22 cellular contexts compared by ENCODE assay signal in the genomic region with DNA sequence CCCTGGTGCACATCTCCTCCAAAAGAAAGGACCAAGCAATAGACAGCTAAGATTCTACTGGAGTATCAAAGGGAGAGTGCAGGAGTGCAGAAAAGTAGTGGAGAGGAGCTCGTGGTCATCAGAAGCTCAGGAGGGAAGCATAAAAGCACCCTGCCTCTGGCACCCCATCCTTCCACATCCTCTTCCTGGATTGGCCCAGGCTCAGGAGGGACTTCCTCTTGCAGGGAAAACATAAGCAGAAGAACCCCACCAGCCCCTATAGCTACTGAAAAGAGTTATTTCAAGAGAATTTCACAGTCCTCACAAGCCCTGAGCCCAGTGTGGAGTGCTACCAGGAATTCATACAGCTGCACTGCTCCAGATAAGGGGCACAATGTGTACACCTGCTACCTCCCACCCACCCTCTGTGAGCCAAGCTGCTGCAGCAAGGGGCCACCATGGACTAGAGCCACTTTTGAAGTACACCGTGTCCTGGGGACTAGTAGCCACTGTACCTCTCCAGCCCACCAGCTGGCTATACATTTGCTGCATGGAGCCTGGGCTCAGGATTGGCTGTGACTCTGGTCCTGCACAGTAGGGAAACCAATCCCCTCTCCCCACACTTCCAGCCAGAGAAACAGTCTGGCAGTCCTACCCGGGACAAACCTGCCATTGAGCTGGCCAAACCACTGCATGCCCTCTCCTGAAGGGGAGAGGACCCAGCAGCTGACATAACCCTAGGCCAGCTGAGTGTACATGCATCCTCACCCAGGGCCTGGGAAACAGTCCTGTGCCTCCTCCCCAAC. TPM values are rescaled to one million over a fixed set of nuclear protein-coding genes. Genes with fewer than 3 reads are reported as not detected.
DNase-seq lines count a peak whose midpoint lies in the region; ATAC-seq and TF ChIP-seq lines count a peak whose summit lies in the region.
"Had no signal": no experiment of that assay in that cellular context is flagged by ENCODE, and none has a peak within 500 bp of the region (broad histone marks: within the 10 kb centered on the region; RNA-seq: fewer than 3 reads in every experiment).

No MANE protein-coding gene starts in this region.

- 55 to 62% (median 60%) methylated on average over 1 to 3 of the region's 3 CpGs for WGBS in heart left ventricle, 4 donors

- peaks cover 10% of the 10 kb centered on the region for H3K36me3 Mint-ChIP-seq in activated CD8-positive, alpha-beta T cell treated with anti-CD3 and anti-CD28 coated beads for 36 hours (ENCODE audit: low read depth)
- peaks cover 38% of the 10 kb centered on the region for H3K36me3 Mint-ChIP-seq in activated CD8-positive, alpha-beta T cell treated with anti-CD3 and anti-CD28 coated beads, Interleukin-2, amount 10 ng/mL, durations not matched to agents 7 days and 5 days (ENCODE audit: low read depth)

- POLR2A ChIA-PET in activated CD8-positive, alpha-beta T cell treated with anti-CD3 and anti-CD28 coated beads for 36 hours (lab: Charles Lee): interaction anchor here (1.0 kb wide), 2 partner anchors 25 to 152 kb away, joined by 3 read pairs; no protein-coding TSS in a partner anchor
- POLR2A ChIA-PET in activated CD8-positive, alpha-beta T cell treated with anti-CD3 and anti-CD28 coated beads, Interleukin-2, amount 10 ng/mL, durations not matched to agents 7 days and 5 days (lab: Charles Lee): interaction anchor here (1.2 kb wide), 1 partner anchor 43 kb away, joined by 3 read pairs; a partner anchor contains a TSS

- peaks cover 19% of the 10 kb centered on the region for H3K9me3 Mint-ChIP-seq in activated CD8-positive, alpha-beta T cell treated with anti-CD3 and anti-CD28 coated beads for 36 hours
- peaks cover 28% of the 10 kb centered on the region for H3K9me3 Mint-ChIP-seq in activated CD8-positive, alpha-beta T cell treated with anti-CD3 and anti-CD28 coated beads, Interleukin-2, amount 10 ng/mL, durations not matched to agents 7 days and 5 days (ENCODE audit: insufficient read depth)

- no peaks in the 10 kb centered on the region for H3K27me3 Mint-ChIP-seq in activated CD8-positive, alpha-beta T cell treated with anti-CD3 and anti-CD28 coated beads for 36 hours
- H3K27me3 Mint-ChIP-seq in activated CD8-positive, alpha-beta T cell treated with anti-CD3 and anti-CD28 coated beads, Interleukin-2, amount 10 ng/mL, durations not matched to agents 7 days and 5 days (ENCODE audit: low read depth): no peaks in the 10 kb centered on the region
- H3K27me3 Mint-ChIP-seq: activated naive CD8-positive, alpha-beta T cell; stimulated activated naive CD8-positive, alpha-beta T cell treated with anti-CD3 and anti-CD28 coated beads, Interleukin-15, amount 100 ng/mL, for 72 hours had no signal

- intact Hi-C loops in activated CD8-positive, alpha-beta T cell treated with anti-CD3 and anti-CD28 coated beads for 36 hours (cut with micrococcal nuclease): no loop called here
- intact Hi-C loops in heart left ventricle (cut with DNase I) (no loop called here), sciatic nerve (cut with DNase I) (no loop called here)

- no peak overlapping the region for H3K27ac ChIP-seq in heart left ventricle
- H3K27ac ChIP-seq: upper lobe of left lung had no signal

- no peak overlapping the region for H3K4me3 ChIP-seq in heart left ventricle
- H3K4me3 ChIP-seq: MG63, upper lobe of left lung had no signal

- DNase-seq in activated CD8-positive, alpha-beta T cell treated with anti-CD3 and anti-CD28 coated beads for 36 hours: no peak
- no peak for DNase-seq in activated CD8-positive, alpha-beta T cell treated with anti-CD3 and anti-CD28 coated beads, Interleukin-2, amount 10 ng/mL, durations not matched to agents 7 days and 5 days
- DNase-seq in OCI-M1 (lab: John Stamatoyannopoulos, UW): peak; percentile 17
- peak in 3 of 5 donors; percentile 9 to 54 (median 24) for DNase-seq in heart left ventricle
- DNase-seq in sciatic nerve (ENCODE audit: low spot score): no peak
- no peak for DNase-seq in HK-2 (ENCODE audit: unreplicated experiment)
- no peak for DNase-seq in hypothalamus (lab: John Stamatoyannopoulos, UW)
- DNase-seq: activated CD4-positive, CD25-positive, alpha-beta regulatory T cell treated with anti-CD3 and anti-CD28 coated beads, Interleukin-2, amount 50 U/mL, for 72 hours; activated CD8-positive, alpha-beta memory T cell treated with anti-CD3 and anti-CD28 coated beads, Interleukin-2, amount 50 U/mL, for 48 hours; CD4-positive, CD25-positive, alpha-beta regulatory T cell; DMS79; hippocampal formation; kidney glomerular epithelial cell; MG63; midbrain; NCI-H187 treated with DMSO at 0.1 percent for 48 hours; NCI-H345; stimulated activated naive CD8-positive, alpha-beta T cell treated with anti-CD3 and anti-CD28 coated beads, Interleukin-15, amount 100 ng/mL, for 72 hours had no signal

- H3K4me1 Mint-ChIP-seq in activated CD8-positive, alpha-beta T cell treated with anti-CD3 and anti-CD28 coated beads for 36 hours (ENCODE audit: low read depth): peaks cover 23% of the 10 kb centered on the region
- H3K4me1 Mint-ChIP-seq in activated CD8-positive, alpha-beta T cell treated with anti-CD3 and anti-CD28 coated beads, Interleukin-2, amount 10 ng/mL, durations not matched to agents 7 days and 5 days (ENCODE audit: low read depth): peaks cover 7% of the 10 kb centered on the region

- peak overlapping the region; percentile 25 for H3K27ac Mint-ChIP-seq in activated CD8-positive, alpha-beta T cell treated with anti-CD3 and anti-CD28 coated beads for 36 hours
- no peak overlapping the region for H3K27ac Mint-ChIP-seq in activated CD8-positive, alpha-beta T cell treated with anti-CD3 and anti-CD28 coated beads, Interleukin-2, amount 10 ng/mL, durations not matched to agents 7 days and 5 days
- H3K27ac Mint-ChIP-seq: activated naive CD8-positive, alpha-beta T cell; CD4-positive, CD25-positive, alpha-beta regulatory T cell had no signal

- no peaks in the 10 kb centered on the region for H3K27me3 ChIP-seq in heart left ventricle
- H3K27me3 ChIP-seq: MG63, upper lobe of left lung had no signal

- CTCF ChIA-PET in activated CD8-positive, alpha-beta T cell treated with anti-CD3 and anti-CD28 coated beads for 36 hours (lab: Charles Lee): interaction anchor here (0.9 to 1.5 kb wide), 2 partner anchors 212 to 289 kb away, joined by 3 to 5 read pairs; no protein-coding TSS in a partner anchor
- CTCF ChIA-PET in activated CD8-positive, alpha-beta T cell treated with anti-CD3 and anti-CD28 coated beads, Interleukin-2, amount 10 ng/mL, durations not matched to agents 7 days and 5 days (lab: Charles Lee): interaction anchor here (0.6 kb wide), 1 partner anchor 197 kb away, joined by 3 read pairs; no protein-coding TSS in a partner anchor

- no peak for TF ChIP-seq CTCF in activated CD8-positive, alpha-beta T cell treated with anti-CD3 and anti-CD28 coated beads for 36 hours (IDR thresholded peaks at IDR 0.05)
- TF ChIP-seq CTCF in heart left ventricle (IDR thresholded peaks at IDR 0.05): no peak

- no peaks in the 10 kb centered on the region for H3K36me3 ChIP-seq in heart left ventricle
- H3K36me3 ChIP-seq: MG63, upper lobe of left lung had no signal

- H3K4me3 Mint-ChIP-seq in activated CD8-positive, alpha-beta T cell treated with anti-CD3 and anti-CD28 coated beads for 36 hours: no peak overlapping the region
- no peak overlapping the region for H3K4me3 Mint-ChIP-seq in activated CD8-positive, alpha-beta T cell treated with anti-CD3 and anti-CD28 coated beads, Interleukin-2, amount 10 ng/mL, durations not matched to agents 7 days and 5 days
- H3K4me3 Mint-ChIP-seq: activated naive CD8-positive, alpha-beta T cell; CD4-positive, CD25-positive, alpha-beta regulatory T cell; stimulated activated naive CD8-positive, alpha-beta T cell treated with anti-CD3 and anti-CD28 coated beads, Interleukin-15, amount 100 ng/mL, for 72 hours had no signal

- peaks cover 0 to 5% (median 0%) of the 10 kb centered on the region in 12 donors for H3K4me1 ChIP-seq in heart left ventricle
- H3K4me1 ChIP-seq: upper lobe of left lung had no signal

- ATAC-seq in activated CD8-positive, alpha-beta T cell treated with anti-CD3 and anti-CD28 coated beads for 36 hours: no peak
- no peak for ATAC-seq in activated CD8-positive, alpha-beta T cell treated with anti-CD3 and anti-CD28 coated beads, Interleukin-2, amount 10 ng/mL, durations not matched to agents 7 days and 5 days
- ATAC-seq in heart left ventricle (peak in 2 of 4 donors; percentile 33 to 37), sciatic nerve (peak; percentile 28), HG03097 (IDR thresholded peaks at IDR 0.05; ENCODE audit: low FRiP score, unreplicated experiment) (no peak)
- ATAC-seq: stimulated activated naive CD8-positive, alpha-beta T cell treated with anti-CD3 and anti-CD28 coated beads, Interleukin-15, amount 100 ng/mL, for 72 hours had no signal

- peaks cover 0 to 30% (median 1%) of the 10 kb centered on the region in 12 donors for H3K9me3 ChIP-seq in heart left ventricle

- no peak for TF ChIP-seq POLR2A in heart left ventricle (IDR thresholded peaks at IDR 0.05)

RNA-seq across cellular contexts. Expression of a gene that starts 43.0 kb away (rescaled TPM):
- total RNA-seq in activated CD8-positive, alpha-beta T cell treated with anti-CD3 and anti-CD28 coated beads for 36 hours: 1 to 10 TPM; 1.4 to 1.8 TPM
- total RNA-seq in activated CD8-positive, alpha-beta T cell treated with anti-CD3 and anti-CD28 coated beads, Interleukin-2, amount 10 ng/mL, durations not matched to agents 7 days and 5 days: 1 to 10 TPM; 6.4 to 7.8 TPM
- total RNA-seq in heart left ventricle: 1 to 10 TPM in 3 of 9 donors, under 1 TPM in 6; 0.23 to 4.6 (median 0.70) TPM
- under 1 TPM; 0.08 to 0.19 TPM for polyA plus RNA-seq in heart left ventricle
- total RNA-seq in sciatic nerve: 3.2 TPM
- total RNA-seq: A673 had no signal

RNA-seq across cellular contexts. Expression of a gene that starts 58.9 kb away (rescaled TPM):
- 10 to 100 TPM; 24.7 to 28.0 TPM for total RNA-seq in activated CD8-positive, alpha-beta T cell treated with anti-CD3 and anti-CD28 coated beads for 36 hours
- total RNA-seq in activated CD8-positive, alpha-beta T cell treated with anti-CD3 and anti-CD28 coated beads, Interleukin-2, amount 10 ng/mL, durations not matched to agents 7 days and 5 days: 10 to 100 TPM; 24.3 to 24.5 TPM
- total RNA-seq in heart left ventricle (10 to 100 TPM; 17.3 to 52.2 (median 24.6) TPM), sciatic nerve (11.4 TPM)
- polyA plus RNA-seq in heart left ventricle: 10 to 100 TPM in 1 of 2 donors, 1 to 10 TPM in 1; 9.8 to 24.3 TPM

Comparison
In these comparisons a context has a peak if more than half of its experiments do, and no peak if none do; other contexts are left out.
1. DNase-seq: peak in OCI-M1 (single experiment) and heart left ventricle (3 of 5); none in activated CD8-positive, alpha-beta T cell treated with anti-CD3 and anti-CD28 coated beads for 36 hours (single experiment), activated CD8-positive, alpha-beta T cell treated with anti-CD3 and anti-CD28 coated beads, Interleukin-2, amount 10 ng/mL, durations not matched to agents 7 days and 5 days (single experiment), sciatic nerve (single experiment), HK-2 (single experiment) and hypothalamus (0 of 51).